In the genomic region with DNA sequence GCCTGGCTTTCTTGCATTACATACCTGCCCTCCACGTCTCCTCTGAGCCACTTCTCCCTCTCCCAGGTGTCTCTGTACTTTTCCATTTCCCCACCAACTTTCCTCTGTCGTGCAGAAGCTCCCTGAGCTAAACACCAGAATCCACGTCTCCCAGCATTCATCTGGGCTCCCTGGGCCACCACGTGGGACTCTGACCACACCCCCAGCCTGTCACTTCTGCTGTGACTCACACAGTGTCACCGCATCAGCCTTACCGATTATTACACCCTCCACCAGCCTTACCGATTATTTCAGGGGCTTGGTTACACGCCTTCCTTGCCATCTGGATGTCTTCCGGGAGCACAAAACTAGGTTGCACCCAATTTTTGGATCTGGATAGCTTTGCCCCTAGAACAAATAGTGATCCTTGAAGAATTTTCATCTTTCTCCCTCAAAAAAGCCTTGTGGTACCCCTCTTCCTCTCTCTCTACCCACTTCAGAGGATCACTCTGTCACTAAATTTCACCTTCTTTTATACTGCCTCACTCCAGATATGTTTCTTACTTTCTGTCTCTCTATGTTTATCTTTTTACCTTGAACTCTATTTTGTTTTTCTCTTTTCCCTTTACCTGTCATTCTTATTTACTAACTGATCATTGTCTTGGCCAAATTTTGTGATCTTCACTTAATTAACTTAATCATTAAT, we compare ENCODE assay signal across 12 cellular contexts.
DNase-seq lines count a peak whose midpoint lies in the region; ATAC-seq and TF ChIP-seq lines count a peak whose summit lies in the region.
"Had no signal": no experiment of that assay in that cellular context is flagged by ENCODE, and none has a peak within 500 bp of the region (broad histone marks: within the 10 kb centered on the region; RNA-seq: fewer than 3 reads in every experiment).

No MANE protein-coding gene starts in this region.

- no peak overlapping the region for H3K23ac ChIP-seq in neuronal stem cell (ENCODE audit: low read depth, low read length, poor library complexity)

- H3K79me1 ChIP-seq in neuronal stem cell (ENCODE audit: low read depth, low read length) = no peaks in the 10 kb centered on the region

- H3K4me3 ChIP-seq in CD8-positive, alpha-beta T cell (ENCODE audit: low read depth, low read length) = peak overlapping the region; percentile 2
- H3K4me3 ChIP-seq in neuronal stem cell (ENCODE audit: low read length in 2 of 2) = no peak overlapping the region
- H3K4me3 ChIP-seq: hepatocyte, SJCRH30 had no signal

- H3K4me1 ChIP-seq in CD8-positive, alpha-beta T cell (ENCODE audit: insufficient read depth, low read length) = peaks cover 34% of the 10 kb centered on the region
- H3K4me1 ChIP-seq in neuronal stem cell (ENCODE audit: control insufficient read depth in 2 of 2, insufficient read depth in 1 of 2, low read depth in 1 of 2, low read length in 2 of 2) = no peaks in the 10 kb centered on the region
- H3K4me1 ChIP-seq: parathyroid adenoma, SJCRH30 had no signal

- peaks cover 9% of the 10 kb centered on the region for H3K36me3 Mint-ChIP-seq in CD8-positive, alpha-beta T cell

- peaks cover 10% of the 10 kb centered on the region for H3K4me1 Mint-ChIP-seq in CD8-positive, alpha-beta T cell (ENCODE audit: low read depth)

- H3K9me3 Mint-ChIP-seq in CD8-positive, alpha-beta T cell = peaks cover 20% of the 10 kb centered on the region

- no peak overlapping the region for H2BK15ac ChIP-seq in neuronal stem cell (ENCODE audit: low read length)

- H2AK5ac ChIP-seq in neuronal stem cell (ENCODE audit: low read depth, low read length) = no peak overlapping the region

- no peak overlapping the region for H4K8ac ChIP-seq in neuronal stem cell (ENCODE audit: low read depth, low read length)

- ATAC-seq in CD8-positive, alpha-beta T cell = peak; percentile 98
- ATAC-seq in left colon = no peak

- H3K9ac ChIP-seq in neuronal stem cell (ENCODE audit: low read depth, low read length, poor library complexity) = no peak overlapping the region
- H3K9ac ChIP-seq: parathyroid adenoma had no signal

- H3K36me3 ChIP-seq in CD8-positive, alpha-beta T cell (ENCODE audit: insufficient read depth, low read length) = no peaks in the 10 kb centered on the region
- H3K36me3 ChIP-seq in neuronal stem cell (replicated peaks in 1 of 2; ENCODE audit: control insufficient read depth in 2 of 2, insufficient read depth in 2 of 2, low read length in 2 of 2) = no peaks in the 10 kb centered on the region
- H3K36me3 ChIP-seq: SJCRH30 had no signal

- no peaks in the 10 kb centered on the region for H3K27me3 Mint-ChIP-seq in CD8-positive, alpha-beta T cell (ENCODE audit: low read depth)

- H3K27me3 ChIP-seq in CD8-positive, alpha-beta T cell (ENCODE audit: insufficient read depth, low read length) = no peaks in the 10 kb centered on the region
- no peaks in the 10 kb centered on the region for H3K27me3 ChIP-seq in neuronal stem cell (ENCODE audit: control insufficient read depth in 3 of 3, insufficient read depth in 3 of 3, low read depth in 1 of 3, low read length in 3 of 3)
- H3K27me3 ChIP-seq: hepatocyte, SJCRH30 had no signal

- H3K4me3 Mint-ChIP-seq in CD8-positive, alpha-beta T cell = peak overlapping the region; percentile 67

- CTCF ChIA-PET in CD8-positive, alpha-beta T cell (lab: Charles Lee) = interaction anchor here (1.6 kb wide), 1 partner anchor 35 kb away, joined by 4 read pairs; no protein-coding TSS in a partner anchor

- H4K91ac ChIP-seq in neuronal stem cell (ENCODE audit: low read depth, low read length, poor library complexity) = no peak overlapping the region

- no peak overlapping the region for H3K4ac ChIP-seq in neuronal stem cell (ENCODE audit: low read length)

- H3K27ac ChIP-seq in CD8-positive, alpha-beta T cell (ENCODE audit: low read depth, low read length) = peak overlapping the region; percentile 2
- no peak overlapping the region for H3K27ac ChIP-seq in neuronal stem cell (replicated peaks; ENCODE audit: low read length)
- H3K27ac ChIP-seq: hepatocyte, parathyroid adenoma, SJCRH30 had no signal

- H3K14ac ChIP-seq in neuronal stem cell (ENCODE audit: low read length) = no peak overlapping the region

- no CpG with 5 or more reads among the region's 9 CpGs for WGBS in neuronal stem cell (ENCODE audit: extremely low coverage in 2 of 2, insufficient read length in 2 of 2, insufficient replicate concordance in 1 of 2), 2 donors

- peak overlapping the region; percentile 80 for H3K27ac Mint-ChIP-seq in CD8-positive, alpha-beta T cell

- H2BK5ac ChIP-seq in neuronal stem cell (ENCODE audit: low read length) = no peak overlapping the region

- H3K4me2 ChIP-seq in neuronal stem cell (ENCODE audit: insufficient read depth, low read length, poor library complexity, severe bottlenecking) = no peak overlapping the region
- H3K4me2 ChIP-seq: hepatocyte had no signal

- no peaks in the 10 kb centered on the region for H3K9me3 ChIP-seq in CD8-positive, alpha-beta T cell (ENCODE audit: low read length)
- H3K9me3 ChIP-seq in neuronal stem cell (replicated peaks in 1 of 2; ENCODE audit: control insufficient read depth in 2 of 2, insufficient read depth in 1 of 2, low read depth in 1 of 2, low read length in 2 of 2) = peaks cover 0 to 2% of the 10 kb centered on the region in 2 donors
- H3K9me3 ChIP-seq: SJCRH30 had no signal

- no peak overlapping the region for H3K18ac ChIP-seq in neuronal stem cell (ENCODE audit: low read length)

- peak; percentile 18 to 84 (median 67) for DNase-seq in CD8-positive, alpha-beta T cell
- DNase-seq in NOMO-1 (lab: John Stamatoyannopoulos, UW; ENCODE audit: unreplicated experiment in 2 of 2) (peak; percentile 47 to 59), neuronal stem cell (ENCODE audit: low spot score) (no peak), DMS79 treated with DMSO at 0.1 percent for 48 hours (lab: John Stamatoyannopoulos, UW) (no peak), NCI-H1105 (lab: John Stamatoyannopoulos, UW) (no peak), middle frontal gyrus (ENCODE audit: extremely low spot score, low spot score) (no peak), left colon (no peak)
- DNase-seq in activated T-cell treated with anti-CD3 and anti-CD28 coated beads, Interleukin-2, amount 50 U/mL, for 1 hour = peak; percentile 53
- DNase-seq: DMS153 had no signal

- POLR2A ChIA-PET in CD8-positive, alpha-beta T cell (lab: Charles Lee) = interaction anchor here (1.1 kb wide), 1 partner anchor 256 kb away, joined by 3 read pairs; no protein-coding TSS in a partner anchor

- intact Hi-C loops in CD8-positive, alpha-beta T cell (cut with DNase I, micrococcal nuclease) = loop anchor here in 1 of 2 experiments (2.0 kb wide), 1 partner anchor 29 kb away; no protein-coding TSS in a partner anchor
- intact Hi-C loops in left colon (cut with DNase I, micrococcal nuclease) = no loop called here

- H2AFZ ChIP-seq in neuronal stem cell (ENCODE audit: low read length) = peak overlapping the region; percentile 50
- H2AFZ ChIP-seq: hepatocyte, parathyroid adenoma had no signal

- H2BK12ac ChIP-seq in neuronal stem cell (ENCODE audit: low read length) = no peak overlapping the region

- TF ChIP-seq CTCF in CD8-positive, alpha-beta T cell (IDR thresholded peaks at IDR 0.05) = no peak

- no peak overlapping the region for H2BK120ac ChIP-seq in neuronal stem cell (ENCODE audit: low read depth, low read length)

Comparison
In these comparisons a context has a peak if more than half of its experiments do, and no peak if none do; other contexts are left out.
1. DNase-seq: peak in CD8-positive, alpha-beta T cell (7 of 7), NOMO-1 (2 of 2) and activated T-cell treated with anti-CD3 and anti-CD28 coated beads, Interleukin-2, amount 50 U/mL, for 1 hour (single experiment); none in neuronal stem cell (single experiment), DMS79 treated with DMSO at 0.1 percent for 48 hours (single experiment), NCI-H1105 (single experiment), middle frontal gyrus (single experiment) and left colon (0 of 2).